ENCODE assay signal across 8 cellular contexts in genomic region chr15:97745481-97746071, GRCh38.
DNase-seq lines count a peak whose midpoint lies in the region; ATAC-seq and TF ChIP-seq lines count a peak whose summit lies in the region.

No MANE protein-coding gene starts in this region.

- H3K4me3 Mint-ChIP-seq in Caco-2 (ENCODE audit: unreplicated experiment), result no peak overlapping the region

- no peaks in the 10 kb centered on the region for H3K36me3 Mint-ChIP-seq in Caco-2 (ENCODE audit: insufficient read depth, unreplicated experiment)

- no peaks in the 10 kb centered on the region for H3K27me3 ChIP-seq in Caco-2 (replicated peaks; ENCODE audit: control insufficient read depth, insufficient read depth, low read length)
- H3K27me3 ChIP-seq in dorsolateral prefrontal cortex, result peaks cover 0 to 35% (median 0%) of the 10 kb centered on the region in 45 donors

- H3K9me3 Mint-ChIP-seq in Caco-2 (ENCODE audit: unreplicated experiment), result no peaks in the 10 kb centered on the region

- ATAC-seq in GM18867 (IDR thresholded peaks at IDR 0.05; ENCODE audit: unreplicated experiment) (peak; percentile 86), HG03060 (IDR thresholded peaks at IDR 0.05; ENCODE audit: low read depth, unreplicated experiment) (peak; percentile 95), esophagus mucosa (no peak)

- peak; percentile 47 to 70 for DNase-seq in Caco-2
- DNase-seq in OCI-LY7 (ENCODE audit: low spot score), result peak; percentile 18
- DNase-seq in dorsolateral prefrontal cortex, result no peak
- peak; percentile 3 for DNase-seq in stimulated activated CD4-positive, alpha-beta T cell treated with anti-CD3 and anti-CD28 coated beads, Interleukin-12 subunit alpha, Interleukin-12 subunit beta, amount 100 ng/mL, for 4 hours
- DNase-seq in retina, result no peak

- no peaks in the 10 kb centered on the region for H3K36me3 ChIP-seq in Caco-2 (ENCODE audit: control insufficient read depth, insufficient read depth, low read length)
- H3K36me3 ChIP-seq in OCI-LY7 (ENCODE audit: insufficient read depth, low read length), result no peaks in the 10 kb centered on the region

- H3K27me3 Mint-ChIP-seq in Caco-2 (ENCODE audit: insufficient read depth, unreplicated experiment), result peaks cover 7% of the 10 kb centered on the region

- intact Hi-C loops in Caco-2 (cut with micrococcal nuclease; ENCODE audit: unreplicated experiment), result no loop called here
- intact Hi-C loops in OCI-LY7 (cut with micrococcal nuclease; ENCODE audit: unreplicated experiment), result no loop called here
- intact Hi-C loops in dorsolateral prefrontal cortex (cut with DNase I), result no loop called here

- H3K4me3 ChIP-seq in Caco-2 (ENCODE audit: low read depth, low read length), result no peak overlapping the region
- no peak overlapping the region for H3K4me3 ChIP-seq in OCI-LY7 (ENCODE audit: low read depth, low read length, poor library complexity, severe bottlenecking)
- H3K4me3 ChIP-seq in dorsolateral prefrontal cortex, result no peak overlapping the region

- no peaks in the 10 kb centered on the region for H3K4me1 Mint-ChIP-seq in Caco-2 (ENCODE audit: low read depth, unreplicated experiment)

- H3K27ac ChIP-seq in OCI-LY7 (ENCODE audit: low read depth, low read length, poor library complexity, severe bottlenecking) (no peak overlapping the region), dorsolateral prefrontal cortex (no peak overlapping the region)

- peak; percentile 63 to 73 for TF ChIP-seq CTCF in Caco-2 (IDR thresholded peaks at IDR 0.05; ENCODE audit: insufficient read depth in 1 of 2, low read depth in 1 of 2, low read length in 1 of 2, severe bottlenecking in 1 of 2, unreplicated experiment in 1 of 2)
- TF ChIP-seq CTCF in OCI-LY7 (conservative IDR thresholded peaks at IDR 0.05; ENCODE audit: low read length), result peak; percentile 78
- peak in 34 of 56 donors; percentile 11 to 49 (median 30) for TF ChIP-seq CTCF in dorsolateral prefrontal cortex (IDR thresholded peaks at IDR 0.05 in 54 of 56, conservative IDR thresholded peaks at IDR 0.05 in 2 of 56; ENCODE audit: low read depth in 1 of 56, partially characterized antibody in 56 of 56)

- H3K9me3 ChIP-seq in Caco-2 (no peaks in the 10 kb centered on the region), OCI-LY7 (ENCODE audit: low read length) (no peaks in the 10 kb centered on the region)

- H2AFZ ChIP-seq in OCI-LY7 (ENCODE audit: low read length), result no peak overlapping the region

- H3K4me1 ChIP-seq in Caco-2, result no peaks in the 10 kb centered on the region
- H3K4me1 ChIP-seq in OCI-LY7 (ENCODE audit: insufficient read depth, low read length, poor library complexity, severe bottlenecking), result no peaks in the 10 kb centered on the region

- H3K9me2 ChIP-seq in OCI-LY7 (ENCODE audit: insufficient read depth, low read length), result no peaks in the 10 kb centered on the region

- no peak overlapping the region for H3K27ac Mint-ChIP-seq in Caco-2 (ENCODE audit: unreplicated experiment)

- no peaks in the 10 kb centered on the region for H3K79me2 ChIP-seq in OCI-LY7 (ENCODE audit: insufficient read depth, low read depth, low read length)

- CTCF ChIA-PET in Caco-2 (lab: Charles Lee), result no interaction called here
- CTCF ChIA-PET in OCI-LY7 (lab: Charles Lee; ENCODE audit: unreplicated experiment), result no interaction called here

- POLR2A ChIA-PET in Caco-2 (lab: Charles Lee) (no interaction called here), OCI-LY7 (lab: Charles Lee) (interaction anchor here (0.6 kb wide), 1 partner anchor 100 kb away, joined by 3 read pairs; no protein-coding TSS in a partner anchor)

- no peak overlapping the region for H3K4me2 ChIP-seq in OCI-LY7 (ENCODE audit: low read length)

- H4K20me1 ChIP-seq in OCI-LY7 (ENCODE audit: insufficient read depth, low read length), result no peaks in the 10 kb centered on the region

- BruUV-seq in Caco-2 (replicated peaks; lab: Mats Ljungman, UMichigan) (no TSS peak), OCI-LY7 (replicated peaks; lab: Mats Ljungman, UMichigan) (no TSS peak)

Comparison
In these comparisons a context has a peak if more than half of its experiments do, and no peak if none do; other contexts are left out.
1. DNase-seq: peak in Caco-2 (2 of 2), OCI-LY7 (single experiment) and stimulated activated CD4-positive, alpha-beta T cell treated with anti-CD3 and anti-CD28 coated beads, Interleukin-12 subunit alpha, Interleukin-12 subunit beta, amount 100 ng/mL, for 4 hours (single experiment); none in dorsolateral prefrontal cortex (0 of 10) and retina (single experiment).
2. Peak in every context shown above with its lines, with median percentiles within 50 percentile points of each other: CTCF ChIP-seq.